Comparison of ENCODE assay signal across 2 cellular contexts in the genomic region with DNA sequence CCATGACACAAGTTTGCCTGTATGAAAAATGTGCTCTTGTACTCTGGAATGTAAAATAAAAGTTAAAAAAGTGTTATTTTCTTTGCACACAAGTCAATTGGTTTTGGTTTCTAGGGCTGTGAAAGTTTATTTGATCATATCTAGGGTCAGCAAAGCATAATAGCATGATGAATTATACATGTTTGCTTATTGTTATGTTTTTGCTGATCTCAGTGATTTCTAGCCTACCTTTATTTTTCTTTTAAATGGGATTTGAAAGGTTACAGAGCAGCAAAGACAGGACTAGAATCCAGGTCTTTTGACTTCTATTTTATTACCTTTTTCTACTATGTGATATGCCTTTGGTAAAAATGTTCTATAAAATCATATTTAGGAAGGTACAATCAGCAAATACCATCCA.
TF ChIP-seq lines count a peak whose summit lies in the region.

No MANE protein-coding gene starts in this region.

TF ChIP-seq in HepG2, 621 proteins besides CTCF, POLR2A, EP300 and RAD21:
- TF ChIP-seq MAFK (conservative IDR thresholded peaks at IDR 0.05 in 1 of 2, IDR thresholded peaks at IDR 0.05 in 1 of 2; ENCODE audit: low read length in 2 of 2) (peak; percentile 5 to 57; a peak in 2 of 4 replicates), MAFF (IDR thresholded peaks at IDR 0.05; ENCODE audit: low read depth, low read length) (0 out of 2 replicates have a peak, but pooled peaks have one; percentile 17), TRIM24 (CRISPR knock-in tag; IDR thresholded peaks at IDR 0.05) (no peak)
TF ChIP-seq in HepG2: peak in this region for 2.

TF ChIP-seq in IMR-90, 13 proteins besides CTCF, POLR2A, EP300 and RAD21:
- TF ChIP-seq FOS (IDR thresholded peaks at IDR 0.05; ENCODE audit: low read depth, low read length) (no peak), MXI1 (IDR thresholded peaks at IDR 0.05; ENCODE audit: borderline replicate concordance, low read depth, low read length) (no peak), SMC3 (IDR thresholded peaks at IDR 0.05; ENCODE audit: low read depth, low read length) (no peak), RFX5 (IDR thresholded peaks at IDR 0.05; ENCODE audit: low read depth, low read length) (no peak), CHD1 (IDR thresholded peaks at IDR 0.05; ENCODE audit: low read depth, low read length) (no peak), MAFK (IDR thresholded peaks at IDR 0.05; ENCODE audit: low read depth, low read length) (peak; percentile 60; the same call in 1 of the 2 replicates)
- TF ChIP-seq, protein P1, sequence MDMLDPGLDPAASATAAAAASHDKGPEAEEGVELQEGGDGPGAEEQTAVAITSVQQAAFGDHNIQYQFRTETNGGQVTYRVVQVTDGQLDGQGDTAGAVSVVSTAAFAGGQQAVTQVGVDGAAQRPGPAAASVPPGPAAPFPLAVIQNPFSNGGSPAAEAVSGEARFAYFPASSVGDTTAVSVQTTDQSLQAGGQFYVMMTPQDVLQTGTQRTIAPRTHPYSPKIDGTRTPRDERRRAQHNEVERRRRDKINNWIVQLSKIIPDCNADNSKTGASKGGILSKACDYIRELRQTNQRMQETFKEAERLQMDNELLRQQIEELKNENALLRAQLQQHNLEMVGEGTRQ (IDR thresholded peaks at IDR 0.05; ENCODE audit: low read depth, low read length) = no peak
